Comparison of ENCODE assay signal across 12 cellular contexts in the genomic region with DNA sequence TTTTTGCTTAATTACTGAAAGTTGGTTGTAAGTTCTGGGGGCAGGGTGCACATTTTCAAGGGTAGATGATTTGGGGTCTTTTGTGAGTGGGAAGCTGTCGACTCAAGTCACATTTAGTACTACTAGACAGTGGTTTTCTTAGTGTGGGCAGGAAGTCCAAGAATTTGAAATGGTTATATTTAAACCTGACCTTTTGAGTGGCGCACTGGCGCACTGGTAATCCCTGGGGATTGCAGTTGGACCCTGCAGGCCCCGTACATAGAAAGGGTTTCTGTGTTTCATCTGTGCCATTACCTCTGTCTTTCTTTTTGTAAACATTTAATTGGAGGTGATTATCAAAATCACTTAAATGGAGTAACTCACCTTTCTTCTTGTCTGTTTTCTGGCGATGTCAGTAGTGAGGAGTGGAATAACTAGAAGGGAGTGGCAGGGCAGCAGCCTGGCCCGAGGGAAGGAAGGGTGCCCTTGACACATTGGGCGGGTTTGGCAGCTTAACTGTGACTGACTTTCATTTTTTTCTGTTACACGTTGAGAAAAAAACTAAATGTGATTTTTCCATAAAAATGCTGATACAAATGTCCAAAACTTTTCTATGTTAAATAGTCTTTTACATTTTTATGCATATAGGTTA.
A peak's percentile ranks its signal among the peaks of the same experiment; 100 is the strongest.
DNase-seq lines count a peak whose midpoint lies in the region; ATAC-seq, FAIRE-seq and TF ChIP-seq lines count a peak whose summit lies in the region.
"Had no signal": no experiment of that assay in that cellular context is flagged by ENCODE, and none has a peak within 500 bp of the region (broad histone marks: within the 10 kb centered on the region; RNA-seq: fewer than 3 reads in every experiment).

No MANE protein-coding gene starts in this region.

- H3K9me3 ChIP-seq in astrocyte (ENCODE audit: insufficient read depth, low read depth, low read length) (no peaks in the 10 kb centered on the region), keratinocyte (ENCODE audit: control insufficient read depth, low read depth, low read length) (no peaks in the 10 kb centered on the region), tibial artery (no peaks in the 10 kb centered on the region), upper lobe of left lung (no peaks in the 10 kb centered on the region)
- H3K9me3 ChIP-seq: lower lobe of right lung had no signal

- H4K20me1 ChIP-seq in astrocyte (ENCODE audit: insufficient read depth, low read length) = peaks cover 58% of the 10 kb centered on the region
- no peaks in the 10 kb centered on the region for H4K20me1 ChIP-seq in keratinocyte (ENCODE audit: control insufficient read depth, extremely low read depth, insufficient read depth, low read length)

- FAIRE-seq in astrocyte (lab: Jason Lieb, UNC) (no peak), keratinocyte (lab: Jason Lieb, UNC) (no peak)

- peak overlapping the region; percentile 60 for H3K27ac ChIP-seq in astrocyte (ENCODE audit: low read depth, low read length)
- H3K27ac ChIP-seq in keratinocyte (ENCODE audit: control insufficient read depth, insufficient read depth, low read length) = peak overlapping the region; percentile 28
- H3K27ac ChIP-seq in tibial artery = peak overlapping the region in 1 of 2 donors; percentile 56
- no peak overlapping the region for H3K27ac ChIP-seq in upper lobe of left lung
- H3K27ac ChIP-seq: lower lobe of right lung had no signal

- TF ChIP-seq POLR2A in upper lobe of left lung (IDR thresholded peaks at IDR 0.05) = no peak

- H3K27me3 ChIP-seq in astrocyte (ENCODE audit: insufficient read depth, low read length) = no peaks in the 10 kb centered on the region
- H3K27me3 ChIP-seq in keratinocyte (ENCODE audit: control insufficient read depth, extremely low read depth, insufficient read depth, low read length) = no peaks in the 10 kb centered on the region
- H3K27me3 ChIP-seq in tibial artery = no peaks in the 10 kb centered on the region
- no peaks in the 10 kb centered on the region for H3K27me3 ChIP-seq in upper lobe of left lung

- H3K36me3 Mint-ChIP-seq in activated T-cell treated with anti-CD3 and anti-CD28 coated beads, Interleukin-2, amount 50 U/mL, for 72 hours (ENCODE audit: insufficient read depth in 2 of 2) = peaks cover 10 to 16% of the 10 kb centered on the region in 2 donors
- H3K36me3 Mint-ChIP-seq in astrocyte (ENCODE audit: low read depth, unreplicated experiment) = peaks cover 18% of the 10 kb centered on the region

- no peak for DNase-seq in activated T-cell treated with anti-CD3 and anti-CD28 coated beads, Interleukin-2, amount 50 U/mL, for 72 hours
- DNase-seq in activated T-cell treated with anti-CD3 and anti-CD28 coated beads, Interleukin-2, amount 50 U/mL, for 48 hours = no peak
- DNase-seq in astrocyte (ENCODE audit: low read depth) = no peak
- no peak for DNase-seq in keratinocyte (ENCODE audit: low read depth, low spot score)
- no peak for DNase-seq in tibial artery
- DNase-seq in upper lobe of left lung = no peak
- DNase-seq: erythroblast, lower lobe of right lung, NCI-H1048, NCI-H2227 treated with DMSO at 0.1 percent for 48 hours had no signal

- H3K4me1 ChIP-seq in astrocyte (ENCODE audit: insufficient read depth, low read length) (peaks cover 29% of the 10 kb centered on the region), keratinocyte (ENCODE audit: control insufficient read depth, extremely low read depth, insufficient read depth, low read length) (peaks cover 15% of the 10 kb centered on the region), tibial artery (peaks cover 0 to 37% (median 23%) of the 10 kb centered on the region in 4 donors), upper lobe of left lung (peaks cover 8 to 31% (median 18%) of the 10 kb centered on the region in 4 donors)

- no peaks in the 10 kb centered on the region for H3K9me1 ChIP-seq in keratinocyte (ENCODE audit: control insufficient read depth, extremely low read depth, insufficient read depth, low read length)

- dilution Hi-C loops in keratinocyte (cut with MboI; ENCODE audit: extremely low pct_ligation_motif_present, low sequenced_read_pairs) = no loop called here

- H3K9ac ChIP-seq in astrocyte (ENCODE audit: low read length) (peak overlapping the region; percentile 30), keratinocyte (ENCODE audit: control insufficient read depth, extremely low read depth, insufficient read depth, low read length) (no peak overlapping the region)

- no peak overlapping the region for H3K4me3 ChIP-seq in astrocyte (ENCODE audit: insufficient read depth, low read depth, low read length)
- H3K4me3 ChIP-seq in keratinocyte (ENCODE audit: control insufficient read depth in 2 of 3, extremely low read depth in 1 of 3, insufficient read depth in 2 of 3, low read depth in 1 of 3, low read length in 3 of 3) = no peak overlapping the region
- H3K4me3 ChIP-seq in tibial artery = peak overlapping the region; percentile 3 to 13
- no peak overlapping the region for H3K4me3 ChIP-seq in upper lobe of left lung
- H3K4me3 ChIP-seq: lower lobe of right lung had no signal

- H3K27ac Mint-ChIP-seq in activated T-cell treated with anti-CD3 and anti-CD28 coated beads, Interleukin-2, amount 50 U/mL, for 72 hours = peak overlapping the region; percentile 87
- H3K27ac Mint-ChIP-seq in astrocyte (ENCODE audit: unreplicated experiment) = peak overlapping the region; percentile 92

- H2AFZ ChIP-seq in astrocyte (ENCODE audit: low read depth, low read length) (no peak overlapping the region), keratinocyte (ENCODE audit: control insufficient read depth, low read length) (no peak overlapping the region)

- H3K4me1 Mint-ChIP-seq in activated T-cell treated with anti-CD3 and anti-CD28 coated beads, Interleukin-2, amount 50 U/mL, for 72 hours (ENCODE audit: low read depth) = peaks cover 27% of the 10 kb centered on the region
- H3K4me1 Mint-ChIP-seq in astrocyte (ENCODE audit: low read depth, unreplicated experiment) = peaks cover 35% of the 10 kb centered on the region

- intact Hi-C loops in tibial artery (cut with DNase I; ENCODE audit: low total_unique reads) = no loop called here

- H3K79me2 ChIP-seq in astrocyte (ENCODE audit: insufficient read depth, low read length) = peaks cover 19% of the 10 kb centered on the region
- H3K79me2 ChIP-seq in keratinocyte (ENCODE audit: control insufficient read depth, insufficient read depth, low read length) = no peaks in the 10 kb centered on the region

- no peak overlapping the region for H3K4me3 Mint-ChIP-seq in activated T-cell treated with anti-CD3 and anti-CD28 coated beads, Interleukin-2, amount 50 U/mL, for 72 hours
- no peak overlapping the region for H3K4me3 Mint-ChIP-seq in astrocyte (ENCODE audit: unreplicated experiment)

- 77 to 83% methylated on average over 8 of the region's 8 CpGs for whole genome bisulfite sequencing in upper lobe of left lung, 2 donors

- no peak for TF ChIP-seq EP300 in upper lobe of left lung (IDR thresholded peaks at IDR 0.05)

- TF ChIP-seq CTCF in astrocyte (IDR thresholded peaks at IDR 0.05; ENCODE audit: insufficient read depth, low read depth, low read length) (no peak), keratinocyte (optimal IDR thresholded peaks at IDR 0.05 in 1 of 3, IDR thresholded peaks at IDR 0.05 in 1 of 3, conservative IDR thresholded peaks at IDR 0.05 in 1 of 3; ENCODE audit: extremely low read depth in 1 of 3, insufficient read depth in 2 of 3, low read length in 3 of 3) (no peak), tibial artery (IDR thresholded peaks at IDR 0.05) (no peak), upper lobe of left lung (IDR thresholded peaks at IDR 0.05) (no peak)

- no peaks in the 10 kb centered on the region for H3K27me3 Mint-ChIP-seq in activated T-cell treated with anti-CD3 and anti-CD28 coated beads, Interleukin-2, amount 50 U/mL, for 72 hours (ENCODE audit: low read depth)
- H3K27me3 Mint-ChIP-seq in astrocyte (ENCODE audit: low read depth, unreplicated experiment) = no peaks in the 10 kb centered on the region

- ATAC-seq in activated T-cell treated with anti-CD3 and anti-CD28 coated beads, Interleukin-2, amount 50 U/mL, for 72 hours (replicated peaks in 1 of 2) = no peak
- ATAC-seq in HG02642 (IDR thresholded peaks at IDR 0.05; ENCODE audit: poor library complexity, unreplicated experiment) (no peak), HG02571 (IDR thresholded peaks at IDR 0.05; ENCODE audit: unreplicated experiment) (no peak), upper lobe of left lung (ENCODE audit: low FRiP score in 2 of 2) (no peak)

- H3K9me3 Mint-ChIP-seq in activated T-cell treated with anti-CD3 and anti-CD28 coated beads, Interleukin-2, amount 50 U/mL, for 72 hours = no peaks in the 10 kb centered on the region
- peaks cover 2% of the 10 kb centered on the region for H3K9me3 Mint-ChIP-seq in astrocyte (ENCODE audit: unreplicated experiment)

- peak overlapping the region; percentile 69 for H3K4me2 ChIP-seq in astrocyte (ENCODE audit: low read length)
- H3K4me2 ChIP-seq in keratinocyte (ENCODE audit: control insufficient read depth, extremely low read depth, insufficient read depth, low read depth, low read length) = peak overlapping the region; percentile 42

- peaks cover 26% of the 10 kb centered on the region for H3K36me3 ChIP-seq in astrocyte (ENCODE audit: insufficient read depth, low read length)
- peaks cover 9 to 15% of the 10 kb centered on the region in 2 experiments for H3K36me3 ChIP-seq in keratinocyte (ENCODE audit: control insufficient read depth in 2 of 2, extremely low read depth in 1 of 2, insufficient read depth in 2 of 2, low read length in 2 of 2)
- peaks cover 34 to 68% (median 48%) of the 10 kb centered on the region in 3 donors for H3K36me3 ChIP-seq in tibial artery
- H3K36me3 ChIP-seq in upper lobe of left lung = peaks cover 9 to 73% (median 28%) of the 10 kb centered on the region in 4 donors

Comparison
In these comparisons a context has a peak if more than half of its experiments do, and no peak if none do; other contexts are left out.
1. H3K27ac ChIP-seq: peak in astrocyte (single experiment) and keratinocyte (single experiment); none in upper lobe of left lung (0 of 4).
2. H3K4me3 ChIP-seq: peak in tibial artery (2 of 2); none in astrocyte (single experiment), keratinocyte (0 of 3) and upper lobe of left lung (0 of 4).